Comparison of ENCODE assay signal across 1 cellular context in genomic region chr2:199278099-199278498, GRCh38.
TF ChIP-seq lines count a peak whose summit lies in the region.

No MANE protein-coding gene starts in this region.

TF ChIP-seq in HEK293, 187 proteins besides CTCF, POLR2A, EP300 and RAD21 (continued from another document and continues in another):
- TF ChIP-seq ZNF26 (tag by site-specific recombination; IDR thresholded peaks at IDR 0.05) (no peak), ZNF473 (tag by site-specific recombination; IDR thresholded peaks at IDR 0.05) (no peak), ZNF211 (tag by site-specific recombination; IDR thresholded peaks at IDR 0.05; ENCODE audit: low read depth) (no peak), ZNF560 (tag by site-specific recombination; IDR thresholded peaks at IDR 0.05; ENCODE audit: borderline replicate concordance) (no peak), ZNF140 (tag by site-specific recombination; IDR thresholded peaks at IDR 0.05) (no peak), ZNF10 (tag by site-specific recombination; IDR thresholded peaks at IDR 0.05) (no peak), ZBTB21 (tag by site-specific recombination; IDR thresholded peaks at IDR 0.05) (no peak), ZNF274 (IDR thresholded peaks at IDR 0.05; ENCODE audit: low read length) (no peak), ZNF274 (tag by site-specific recombination; IDR thresholded peaks at IDR 0.05; ENCODE audit: borderline replicate concordance) (no peak), ZNF488 (tag by site-specific recombination; IDR thresholded peaks at IDR 0.05) (0 out of 2 replicates have a peak, but pooled peaks have one; percentile 38), ZNF529 (tag by site-specific recombination; IDR thresholded peaks at IDR 0.05; ENCODE audit: insufficient replicate concordance) (no peak), ZNF514 (tag by site-specific recombination; IDR thresholded peaks at IDR 0.05) (no peak), PRDM4 (tag by site-specific recombination; IDR thresholded peaks at IDR 0.05) (no peak), ZIC2 (tag by site-specific recombination; IDR thresholded peaks at IDR 0.05) (peak; percentile 42; the same call in 1 of the 2 replicates), ZNF677 (tag by site-specific recombination; IDR thresholded peaks at IDR 0.05) (no peak), ZBTB44 (tag by site-specific recombination; IDR thresholded peaks at IDR 0.05) (peak; percentile 63; the same call in 1 of the 2 replicates), ZNF2 (tag by site-specific recombination; IDR thresholded peaks at IDR 0.05) (0 out of 2 replicates have a peak, but pooled peaks have one; percentile 59), WT1 (tag by site-specific recombination; IDR thresholded peaks at IDR 0.05) (peak; percentile 58), ZNF843 (tag by site-specific recombination; IDR thresholded peaks at IDR 0.05) (peak; percentile 81), GLIS1 (tag by site-specific recombination; IDR thresholded peaks at IDR 0.05) (peak; percentile 14; the same call in 1 of the 2 replicates), SALL2 (tag by site-specific recombination; IDR thresholded peaks at IDR 0.05; ENCODE audit: borderline replicate concordance) (no peak), SP7 (tag by site-specific recombination; IDR thresholded peaks at IDR 0.05) (peak; percentile 57; the same call in 1 of the 2 replicates), ZNF302 (tag by site-specific recombination; IDR thresholded peaks at IDR 0.05; ENCODE audit: low read depth) (no peak), ZNF704 (tag by site-specific recombination; IDR thresholded peaks at IDR 0.05) (no peak), YY2 (tag by site-specific recombination; IDR thresholded peaks at IDR 0.05) (no peak), ZNF341 (tag by site-specific recombination; IDR thresholded peaks at IDR 0.05; ENCODE audit: low read depth) (no peak), INSM2 (tag by site-specific recombination; IDR thresholded peaks at IDR 0.05) (peak; percentile 95), GLI2 (tag by site-specific recombination; IDR thresholded peaks at IDR 0.05; ENCODE audit: borderline replicate concordance, low read depth) (peak; percentile 84), KLF17 (tag by site-specific recombination; IDR thresholded peaks at IDR 0.05) (no peak)
- TF ChIP-seq, protein P1, sequence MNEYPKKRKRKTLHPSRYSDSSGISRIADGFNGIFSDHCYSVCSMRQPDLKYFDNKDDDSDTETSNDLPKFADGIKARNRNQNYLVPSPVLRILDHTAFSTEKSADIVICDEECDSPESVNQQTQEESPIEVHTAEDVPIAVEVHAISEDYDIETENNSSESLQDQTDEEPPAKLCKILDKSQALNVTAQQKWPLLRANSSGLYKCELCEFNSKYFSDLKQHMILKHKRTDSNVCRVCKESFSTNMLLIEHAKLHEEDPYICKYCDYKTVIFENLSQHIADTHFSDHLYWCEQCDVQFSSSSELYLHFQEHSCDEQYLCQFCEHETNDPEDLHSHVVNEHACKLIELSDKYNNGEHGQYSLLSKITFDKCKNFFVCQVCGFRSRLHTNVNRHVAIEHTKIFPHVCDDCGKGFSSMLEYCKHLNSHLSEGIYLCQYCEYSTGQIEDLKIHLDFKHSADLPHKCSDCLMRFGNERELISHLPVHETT (tag by site-specific recombination; IDR thresholded peaks at IDR 0.05) = peak; percentile 40; the same call in 1 of the 2 replicates
- TF ChIP-seq, protein P2, sequence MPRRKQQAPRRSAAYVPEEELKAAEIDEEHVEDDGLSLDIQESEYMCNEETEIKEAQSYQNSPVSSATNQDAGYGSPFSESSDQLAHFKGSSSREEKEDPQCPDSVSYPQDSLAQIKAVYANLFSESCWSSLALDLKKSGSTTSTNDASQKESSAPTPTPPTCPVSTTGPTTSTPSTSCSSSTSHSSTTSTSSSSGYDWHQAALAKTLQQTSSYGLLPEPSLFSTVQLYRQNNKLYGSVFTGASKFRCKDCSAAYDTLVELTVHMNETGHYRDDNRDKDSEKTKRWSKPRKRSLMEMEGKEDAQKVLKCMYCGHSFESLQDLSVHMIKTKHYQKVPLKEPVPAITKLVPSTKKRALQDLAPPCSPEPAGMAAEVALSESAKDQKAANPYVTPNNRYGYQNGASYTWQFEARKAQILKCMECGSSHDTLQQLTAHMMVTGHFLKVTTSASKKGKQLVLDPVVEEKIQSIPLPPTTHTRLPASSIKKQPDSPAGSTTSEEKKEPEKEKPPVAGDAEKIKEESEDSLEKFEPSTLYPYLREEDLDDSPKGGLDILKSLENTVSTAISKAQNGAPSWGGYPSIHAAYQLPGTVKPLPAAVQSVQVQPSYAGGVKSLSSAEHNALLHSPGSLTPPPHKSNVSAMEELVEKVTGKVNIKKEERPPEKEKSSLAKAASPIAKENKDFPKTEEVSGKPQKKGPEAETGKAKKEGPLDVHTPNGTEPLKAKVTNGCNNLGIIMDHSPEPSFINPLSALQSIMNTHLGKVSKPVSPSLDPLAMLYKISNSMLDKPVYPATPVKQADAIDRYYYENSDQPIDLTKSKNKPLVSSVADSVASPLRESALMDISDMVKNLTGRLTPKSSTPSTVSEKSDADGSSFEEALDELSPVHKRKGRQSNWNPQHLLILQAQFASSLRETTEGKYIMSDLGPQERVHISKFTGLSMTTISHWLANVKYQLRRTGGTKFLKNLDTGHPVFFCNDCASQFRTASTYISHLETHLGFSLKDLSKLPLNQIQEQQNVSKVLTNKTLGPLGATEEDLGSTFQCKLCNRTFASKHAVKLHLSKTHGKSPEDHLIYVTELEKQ (tag by site-specific recombination; IDR thresholded peaks at IDR 0.05; ENCODE audit: borderline replicate concordance) = peak; percentile 69; the same call in 1 of the 2 replicates
- TF ChIP-seq, protein P3, sequence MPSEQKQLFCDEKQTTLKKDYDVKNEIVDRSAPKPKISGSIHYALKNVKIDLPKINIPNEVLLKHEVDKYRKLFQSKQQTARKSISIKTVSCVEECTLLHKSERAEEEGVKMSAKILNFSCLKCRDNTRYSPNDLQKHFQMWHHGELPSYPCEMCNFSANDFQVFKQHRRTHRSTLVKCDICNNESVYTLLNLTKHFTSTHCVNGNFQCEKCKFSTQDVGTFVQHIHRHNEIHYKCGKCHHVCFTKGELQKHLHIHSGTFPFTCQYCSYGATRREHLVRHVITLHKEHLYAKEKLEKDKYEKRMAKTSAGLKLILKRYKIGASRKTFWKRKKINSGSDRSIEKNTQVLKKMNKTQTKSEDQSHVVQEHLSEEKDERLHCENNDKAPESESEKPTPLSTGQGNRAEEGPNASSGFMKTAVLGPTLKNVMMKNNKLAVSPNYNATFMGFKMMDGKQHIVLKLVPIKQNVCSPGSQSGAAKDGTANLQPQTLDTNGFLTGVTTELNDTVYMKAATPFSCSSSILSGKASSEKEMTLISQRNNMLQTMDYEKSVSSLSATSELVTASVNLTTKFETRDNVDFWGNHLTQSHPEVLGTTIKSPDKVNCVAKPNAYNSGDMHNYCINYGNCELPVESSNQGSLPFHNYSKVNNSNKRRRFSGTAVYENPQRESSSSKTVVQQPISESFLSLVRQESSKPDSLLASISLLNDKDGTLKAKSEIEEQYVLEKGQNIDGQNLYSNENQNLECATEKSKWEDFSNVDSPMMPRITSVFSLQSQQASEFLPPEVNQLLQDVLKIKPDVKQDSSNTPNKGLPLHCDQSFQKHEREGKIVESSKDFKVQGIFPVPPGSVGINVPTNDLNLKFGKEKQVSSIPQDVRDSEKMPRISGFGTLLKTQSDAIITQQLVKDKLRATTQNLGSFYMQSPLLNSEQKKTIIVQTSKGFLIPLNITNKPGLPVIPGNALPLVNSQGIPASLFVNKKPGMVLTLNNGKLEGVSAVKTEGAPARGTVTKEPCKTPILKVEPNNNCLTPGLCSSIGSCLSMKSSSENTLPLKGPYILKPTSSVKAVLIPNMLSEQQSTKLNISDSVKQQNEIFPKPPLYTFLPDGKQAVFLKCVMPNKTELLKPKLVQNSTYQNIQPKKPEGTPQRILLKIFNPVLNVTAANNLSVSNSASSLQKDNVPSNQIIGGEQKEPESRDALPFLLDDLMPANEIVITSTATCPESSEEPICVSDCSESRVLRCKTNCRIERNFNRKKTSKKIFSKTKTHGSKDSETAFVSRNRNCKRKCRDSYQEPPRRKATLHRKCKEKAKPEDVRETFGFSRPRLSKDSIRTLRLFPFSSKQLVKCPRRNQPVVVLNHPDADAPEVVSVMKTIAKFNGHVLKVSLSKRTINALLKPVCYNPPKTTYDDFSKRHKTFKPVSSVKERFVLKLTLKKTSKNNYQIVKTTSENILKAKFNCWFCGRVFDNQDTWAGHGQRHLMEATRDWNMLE (tag by site-specific recombination; conservative IDR thresholded peaks at IDR 0.05; ENCODE audit: low read depth) = 0 out of 2 replicates have a peak, but pooled peaks have one; percentile 17
- TF ChIP-seq, protein P4, sequence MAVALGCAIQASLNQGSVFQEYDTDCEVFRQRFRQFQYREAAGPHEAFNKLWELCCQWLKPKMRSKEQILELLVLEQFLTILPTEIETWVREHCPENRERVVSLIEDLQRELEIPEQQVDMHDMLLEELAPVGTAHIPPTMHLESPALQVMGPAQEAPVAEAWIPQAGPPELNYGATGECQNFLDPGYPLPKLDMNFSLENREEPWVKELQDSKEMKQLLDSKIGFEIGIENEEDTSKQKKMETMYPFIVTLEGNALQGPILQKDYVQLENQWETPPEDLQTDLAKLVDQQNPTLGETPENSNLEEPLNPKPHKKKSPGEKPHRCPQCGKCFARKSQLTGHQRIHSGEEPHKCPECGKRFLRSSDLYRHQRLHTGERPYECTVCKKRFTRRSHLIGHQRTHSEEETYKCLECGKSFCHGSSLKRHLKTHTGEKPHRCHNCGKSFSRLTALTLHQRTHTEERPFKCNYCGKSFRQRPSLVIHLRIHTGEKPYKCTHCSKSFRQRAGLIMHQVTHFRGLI (tag by site-specific recombination; IDR thresholded peaks at IDR 0.05) = peak; percentile 98
